ENCODE assay signal across 1 cellular context in genomic region chr5:132916086-132916485, GRCh38.
TF ChIP-seq lines count a peak whose summit lies in the region.

No MANE protein-coding gene starts in this region.

TF ChIP-seq in HEK293T, 16 proteins besides CTCF, POLR2A, EP300 and RAD21 (continued from another document):
- TF ChIP-seq BHLHE40 (IDR thresholded peaks at IDR 0.05; ENCODE audit: borderline replicate concordance): no peak
- TF ChIP-seq, protein P1, sequence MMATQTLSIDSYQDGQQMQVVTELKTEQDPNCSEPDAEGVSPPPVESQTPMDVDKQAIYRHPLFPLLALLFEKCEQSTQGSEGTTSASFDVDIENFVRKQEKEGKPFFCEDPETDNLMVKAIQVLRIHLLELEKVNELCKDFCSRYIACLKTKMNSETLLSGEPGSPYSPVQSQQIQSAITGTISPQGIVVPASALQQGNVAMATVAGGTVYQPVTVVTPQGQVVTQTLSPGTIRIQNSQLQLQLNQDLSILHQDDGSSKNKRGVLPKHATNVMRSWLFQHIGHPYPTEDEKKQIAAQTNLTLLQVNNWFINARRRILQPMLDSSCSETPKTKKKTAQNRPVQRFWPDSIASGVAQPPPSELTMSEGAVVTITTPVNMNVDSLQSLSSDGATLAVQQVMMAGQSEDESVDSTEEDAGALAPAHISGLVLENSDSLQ (IDR thresholded peaks at IDR 0.05): no peak
- no peak for TF ChIP-seq ELF4 (IDR thresholded peaks at IDR 0.05)
- TF ChIP-seq FOXM1 (IDR thresholded peaks at IDR 0.05; ENCODE audit: borderline replicate concordance): no peak
- TF ChIP-seq HDGF (IDR thresholded peaks at IDR 0.05; ENCODE audit: borderline replicate concordance): no peak
- TF ChIP-seq NFRKB (IDR thresholded peaks at IDR 0.05): no peak
- TF ChIP-seq CTBP1 (IDR thresholded peaks at IDR 0.05; ENCODE audit: borderline replicate concordance): no peak
